32 cellular contexts compared by ENCODE assay signal in the genomic region with DNA sequence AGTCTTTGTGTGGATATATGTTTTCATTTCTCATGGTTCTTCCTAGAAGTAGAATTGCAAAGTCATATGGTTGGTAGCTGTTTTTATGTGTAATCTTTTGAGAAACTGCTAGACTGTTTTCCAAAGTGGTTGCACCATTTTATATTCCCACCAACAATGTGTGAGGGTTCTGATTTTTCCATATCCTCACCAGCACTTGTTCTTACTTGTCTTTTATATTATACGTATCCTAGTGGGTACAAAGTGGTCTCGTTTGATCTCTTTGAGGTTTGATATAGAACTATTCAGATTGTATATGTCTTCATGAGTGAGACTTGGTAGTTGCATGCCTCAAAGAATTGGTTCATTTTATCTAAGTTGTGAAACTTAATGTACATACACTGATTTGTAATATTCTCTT.
"Had no signal": no experiment of that assay in that cellular context is flagged by ENCODE, and none has a peak within 500 bp of the region (broad histone marks: within the 10 kb centered on the region; RNA-seq: fewer than 3 reads in every experiment).

No MANE protein-coding gene starts in this region.

- FAIRE-seq: astrocyte, bronchial epithelial cell had no signal

- H3K4me1 ChIP-seq: adrenal gland, ascending aorta, body of pancreas, breast epithelium had no signal

- H3K27ac ChIP-seq: adrenal gland, ascending aorta, body of pancreas, brain microvascular endothelial cell, breast epithelium, cardiac muscle cell had no signal

- H3K9me3 ChIP-seq: adrenal gland, ascending aorta, body of pancreas, breast epithelium had no signal

- H3K4me3 ChIP-seq: adrenal gland, ascending aorta, body of pancreas, breast epithelium, cardiac muscle cell had no signal

- H3K36me3 ChIP-seq: adrenal gland, ascending aorta, brain microvascular endothelial cell, breast epithelium, cardiac muscle cell had no signal

- DNase-seq: activated effector memory CD4-positive, alpha-beta T cell treated with anti-CD3 and anti-CD28 coated beads, Interleukin-2, amount 50 U/mL, for 16 hours; activated effector memory CD4-positive, alpha-beta T cell treated with Interleukin-2 at 50 U/mL for 16 hours; activated gamma-delta T cell; activated gamma-delta T cell treated with Interleukin-2 at 50 U/mL for 16 hours; activated naive CD4-positive, alpha-beta T cell; activated naive CD4-positive, alpha-beta T cell treated with anti-CD3 and anti-CD28 coated beads for 36 hours; activated naive CD4-positive, alpha-beta T cell treated with anti-CD3 and anti-CD28 coated beads, Interleukin-2, amount 10 ng/mL, durations not matched to agents 7 days and 5 days; activated naive CD4-positive, alpha-beta T cell treated with anti-CD3 and anti-CD28 coated beads, Interleukin-2, amount 50 U/mL, for 16 hours; activated naive CD4-positive, alpha-beta T cell treated with Interleukin-2 at 50 U/mL for 16 hours; activated naive CD8-positive, alpha-beta T cell treated with anti-CD3 and anti-CD28 coated beads for 36 hours; activated naive CD8-positive, alpha-beta T cell treated with anti-CD3 and anti-CD28 coated beads, Interleukin-2, amount 10 ng/mL, durations not matched to agents 7 days and 5 days; activated naive CD8-positive, alpha-beta T cell treated with anti-CD3 and anti-CD28 coated beads, Interleukin-2, amount 50 U/mL, for 24 hours; activated T-cell treated with anti-CD3 and anti-CD28 coated beads, Interleukin-2, amount 50 U/mL, for 4 hours; activated T-cell treated with anti-CD3 and anti-CD28 coated beads, Interleukin-2, amount 50 U/mL, for 48 hours; activated T-cell treated with anti-CD3 and anti-CD28 coated beads, Interleukin-2, amount 50 U/mL, for 72 hours; adrenal gland; amniotic stem cell; amygdala; anterior cingulate cortex; aorta; body of pancreas; brain microvascular endothelial cell; caudate nucleus; central memory CD4-positive, alpha-beta T cell; cerebellar nuclear complex had no signal

- ATAC-seq: activated naive CD4-positive, alpha-beta T cell treated with anti-CD3 and anti-CD28 coated beads, Interleukin-2, amount 50 U/mL, for 72 hours; activated naive CD8-positive, alpha-beta T cell treated with anti-CD3 and anti-CD28 coated beads, Interleukin-2, amount 50 U/mL, for 24 hours; activated T-cell treated with anti-CD3 and anti-CD28 coated beads, Interleukin-2, amount 50 U/mL, for 4 hours; activated T-cell treated with anti-CD3 and anti-CD28 coated beads, Interleukin-2, amount 50 U/mL, for 72 hours; activated T-helper 17 cell treated with anti-CD3 and anti-CD28 coated beads, Interleukin-2, amount 50 U/mL, for 72 hours; body of pancreas had no signal

- H3K27me3 ChIP-seq: adrenal gland, ascending aorta, body of pancreas, brain microvascular endothelial cell, breast epithelium, cardiac muscle cell had no signal
